ENCODE assay signal across 29 cellular contexts in genomic region chr3:151035072-151035471, GRCh38. TPM values are rescaled to one million over a fixed set of nuclear protein-coding genes. Genes with fewer than 3 reads are reported as not detected.
A peak's percentile ranks its signal among the peaks of the same experiment; 100 is the strongest.
DNase-seq lines count a peak whose midpoint lies in the region; FAIRE-seq and TF ChIP-seq lines count a peak whose summit lies in the region.
"Had no signal": no experiment of that assay in that cellular context is flagged by ENCODE, and none has a peak within 500 bp of the region (broad histone marks: within the 10 kb centered on the region; RNA-seq: fewer than 3 reads in every experiment).

No MANE protein-coding gene starts in this region.

- no peaks in the 10 kb centered on the region for H3K36me3 Mint-ChIP-seq in astrocyte (ENCODE audit: low read depth, unreplicated experiment)
- H3K36me3 Mint-ChIP-seq: CD8-positive, alpha-beta T cell; IgD-negative memory B cell had no signal

- no peaks in the 10 kb centered on the region for H3F3A ChIP-seq in Loucy (ENCODE audit: low read depth)

- no peaks in the 10 kb centered on the region for H3K9me3 ChIP-seq in Loucy (ENCODE audit: insufficient read depth, low read depth, low read length)
- no peaks in the 10 kb centered on the region for H3K9me3 ChIP-seq in astrocyte (ENCODE audit: insufficient read depth, low read depth, low read length)
- H3K9me3 ChIP-seq: Caco-2, HAP-1 had no signal

- no peak overlapping the region for H3K23ac ChIP-seq in mesendoderm (ENCODE audit: low read length)

- H3K27me3 Mint-ChIP-seq in astrocyte (ENCODE audit: low read depth, unreplicated experiment), result no peaks in the 10 kb centered on the region
- H3K27me3 Mint-ChIP-seq: B cell, IgD-negative memory B cell had no signal

- H3K9me3 Mint-ChIP-seq in astrocyte (ENCODE audit: unreplicated experiment), result no peaks in the 10 kb centered on the region
- H3K9me3 Mint-ChIP-seq: CD8-positive, alpha-beta T cell; IgD-negative memory B cell had no signal

- no peak overlapping the region for H3K18ac ChIP-seq in mesendoderm (ENCODE audit: low read length)

- H3K4me1 ChIP-seq in Loucy (ENCODE audit: insufficient read depth, low read length, poor library complexity, severe bottlenecking) (peaks cover 9% of the 10 kb centered on the region), astrocyte (ENCODE audit: insufficient read depth, low read length) (peaks cover 8% of the 10 kb centered on the region), mesendoderm (ENCODE audit: control insufficient read depth, low read depth, low read length) (no peaks in the 10 kb centered on the region)
- H3K4me1 ChIP-seq: Caco-2, HAP-1 had no signal

- no peaks in the 10 kb centered on the region for H4K20me1 ChIP-seq in Loucy (ENCODE audit: insufficient read depth, low read length, poor library complexity, severe bottlenecking)
- no peaks in the 10 kb centered on the region for H4K20me1 ChIP-seq in astrocyte (ENCODE audit: insufficient read depth, low read length)

- H3K4me2 ChIP-seq in Loucy (ENCODE audit: low read depth, low read length, poor library complexity, severe bottlenecking), result no peak overlapping the region
- H3K4me2 ChIP-seq in astrocyte (ENCODE audit: low read length), result no peak overlapping the region
- no peak overlapping the region for H3K4me2 ChIP-seq in mesendoderm (ENCODE audit: low read length)

- no peaks in the 10 kb centered on the region for H3K79me2 ChIP-seq in Loucy (ENCODE audit: insufficient read depth, low read length)
- no peaks in the 10 kb centered on the region for H3K79me2 ChIP-seq in astrocyte (ENCODE audit: insufficient read depth, low read length)
- H3K79me2 ChIP-seq in mesendoderm (ENCODE audit: control insufficient read depth, insufficient read depth, low read length), result no peaks in the 10 kb centered on the region

- H2BK5ac ChIP-seq in mesendoderm (ENCODE audit: low read length), result no peak overlapping the region

- DNase-seq in DMS53 (lab: John Stamatoyannopoulos, UW) (peak; percentile 3), DMS53 treated with DMSO at 0.1 percent for 48 hours (lab: John Stamatoyannopoulos, UW; ENCODE audit: unreplicated experiment) (no peak), astrocyte (ENCODE audit: low read depth) (no peak), mesendoderm (peak; percentile 50), LoVo (ENCODE audit: low spot score) (no peak), cerebellar cortex (ENCODE audit: low spot score) (no peak)
- no peak for DNase-seq in stimulated activated naive CD4-positive, alpha-beta T cell (lab: John Stamatoyannopoulos, UW)
- DNase-seq: CD8-positive, alpha-beta T cell; DMS79 treated with DMSO at 0.1 percent for 48 hours; GF-D8; GOT3; Karpas-422; NCI-H1105 treated with DMSO at 0.1 percent for 48 hours; NCI-H146; NCI-H2029; NCI-H446 treated with DMSO at 0.1 percent for 48 hours; NCI-H526; OCI-M1; SIG-M5 had no signal

- no peaks in the 10 kb centered on the region for H3K79me1 ChIP-seq in mesendoderm (ENCODE audit: low read length)

- no peak overlapping the region for H3K4me3 Mint-ChIP-seq in astrocyte (ENCODE audit: unreplicated experiment)
- H3K4me3 Mint-ChIP-seq: B cell; CD8-positive, alpha-beta T cell; IgD-negative memory B cell had no signal

- H4K8ac ChIP-seq in mesendoderm (ENCODE audit: low read depth, low read length), result no peak overlapping the region

- H2AFZ ChIP-seq in Loucy (ENCODE audit: low read length) (no peak overlapping the region), astrocyte (ENCODE audit: low read depth, low read length) (no peak overlapping the region)

- H2BK15ac ChIP-seq in mesendoderm (replicated peaks; ENCODE audit: low read depth), result no peak overlapping the region

- H3K27ac Mint-ChIP-seq in astrocyte (ENCODE audit: unreplicated experiment), result no peak overlapping the region
- H3K27ac Mint-ChIP-seq: B cell; CD8-positive, alpha-beta T cell; IgD-negative memory B cell had no signal

- H3K4ac ChIP-seq in mesendoderm (ENCODE audit: low read depth, low read length), result no peak overlapping the region

- peak; percentile 5 for FAIRE-seq in astrocyte (lab: Jason Lieb, UNC)
- FAIRE-seq: GM12891, RCC 7860 had no signal

- H2BK120ac ChIP-seq in mesendoderm (ENCODE audit: low read depth, low read length), result no peak overlapping the region

- H3K9ac ChIP-seq in Loucy (ENCODE audit: low read depth, low read length, poor library complexity, severe bottlenecking) (no peak overlapping the region), astrocyte (ENCODE audit: low read length) (no peak overlapping the region), mesendoderm (ENCODE audit: low read length) (no peak overlapping the region)

- H3K4me3 ChIP-seq in Loucy (ENCODE audit: low read length, poor library complexity, severe bottlenecking) (no peak overlapping the region), astrocyte (ENCODE audit: insufficient read depth, low read depth, low read length) (no peak overlapping the region), mesendoderm (ENCODE audit: low read length) (no peak overlapping the region)
- H3K4me3 ChIP-seq: HAP-1, SK-N-MC had no signal

- H3K27ac ChIP-seq in astrocyte (ENCODE audit: low read depth, low read length) (no peak overlapping the region), mesendoderm (ENCODE audit: low read depth, low read length) (no peak overlapping the region)
- H3K27ac ChIP-seq: 22Rv1, C4-2B, SK-N-MC had no signal

- H3K4me1 Mint-ChIP-seq in astrocyte (ENCODE audit: low read depth, unreplicated experiment), result peaks cover 8% of the 10 kb centered on the region
- H3K4me1 Mint-ChIP-seq: B cell, IgD-negative memory B cell had no signal

- 0 out of 2 replicates have a peak, but pooled peaks have one; percentile 24 for TF ChIP-seq CTCF in Loucy (conservative IDR thresholded peaks at IDR 0.05; ENCODE audit: low read length)
- no peak for TF ChIP-seq CTCF in astrocyte (IDR thresholded peaks at IDR 0.05; ENCODE audit: insufficient read depth, low read depth, low read length)

- H3K56ac ChIP-seq in mesendoderm (ENCODE audit: low read length), result no peak overlapping the region

- H2AK5ac ChIP-seq in mesendoderm (ENCODE audit: low read length), result no peak overlapping the region

- no peak overlapping the region for H4K5ac ChIP-seq in mesendoderm (ENCODE audit: low read length)

- 100% methylated on average over 3 of the region's 5 CpGs for WGBS in mesendoderm (ENCODE audit: extremely low coverage, insufficient coverage, low lambda C conversion rate)

- H3K9me2 ChIP-seq in Loucy (replicated peaks; ENCODE audit: low read depth, low read length), result no peaks in the 10 kb centered on the region

- H3K36me3 ChIP-seq in Loucy (ENCODE audit: insufficient read depth, low read length) (no peaks in the 10 kb centered on the region), astrocyte (ENCODE audit: insufficient read depth, low read length) (no peaks in the 10 kb centered on the region), mesendoderm (ENCODE audit: control insufficient read depth, insufficient read depth, low read length) (no peaks in the 10 kb centered on the region)
- H3K36me3 ChIP-seq: HAP-1 had no signal

- H3K27me3 ChIP-seq in Loucy (ENCODE audit: insufficient read depth, low read length, poor library complexity, severe bottlenecking), result no peaks in the 10 kb centered on the region
- H3K27me3 ChIP-seq in astrocyte (ENCODE audit: insufficient read depth, low read length), result no peaks in the 10 kb centered on the region
- no peaks in the 10 kb centered on the region for H3K27me3 ChIP-seq in mesendoderm (ENCODE audit: insufficient read depth, low read length, poor library complexity)

RNA-seq across cellular contexts. Expression of gene MED12L, which starts 50.4 kb away (rescaled TPM):
- 5.0 and 8.2 TPM in 2 replicates for total RNA-seq in astrocyte
- polyA plus RNA-seq in mesendoderm (2013, experiment 1 of 2), result 2.4 TPM
- 3.3 TPM for polyA plus RNA-seq in mesendoderm (2013, experiment 2 of 2)

Comparison
In these comparisons a context has a peak if more than half of its experiments do, and no peak if none do; other contexts are left out.
1. DNase-seq: peak in DMS53 (single experiment) and mesendoderm (single experiment); none in DMS53 treated with DMSO at 0.1 percent for 48 hours (single experiment), astrocyte (single experiment), LoVo (single experiment), cerebellar cortex (single experiment) and stimulated activated naive CD4-positive, alpha-beta T cell (0 of 6).